ENCODE assay signal across 8 cellular contexts in the genomic region with DNA sequence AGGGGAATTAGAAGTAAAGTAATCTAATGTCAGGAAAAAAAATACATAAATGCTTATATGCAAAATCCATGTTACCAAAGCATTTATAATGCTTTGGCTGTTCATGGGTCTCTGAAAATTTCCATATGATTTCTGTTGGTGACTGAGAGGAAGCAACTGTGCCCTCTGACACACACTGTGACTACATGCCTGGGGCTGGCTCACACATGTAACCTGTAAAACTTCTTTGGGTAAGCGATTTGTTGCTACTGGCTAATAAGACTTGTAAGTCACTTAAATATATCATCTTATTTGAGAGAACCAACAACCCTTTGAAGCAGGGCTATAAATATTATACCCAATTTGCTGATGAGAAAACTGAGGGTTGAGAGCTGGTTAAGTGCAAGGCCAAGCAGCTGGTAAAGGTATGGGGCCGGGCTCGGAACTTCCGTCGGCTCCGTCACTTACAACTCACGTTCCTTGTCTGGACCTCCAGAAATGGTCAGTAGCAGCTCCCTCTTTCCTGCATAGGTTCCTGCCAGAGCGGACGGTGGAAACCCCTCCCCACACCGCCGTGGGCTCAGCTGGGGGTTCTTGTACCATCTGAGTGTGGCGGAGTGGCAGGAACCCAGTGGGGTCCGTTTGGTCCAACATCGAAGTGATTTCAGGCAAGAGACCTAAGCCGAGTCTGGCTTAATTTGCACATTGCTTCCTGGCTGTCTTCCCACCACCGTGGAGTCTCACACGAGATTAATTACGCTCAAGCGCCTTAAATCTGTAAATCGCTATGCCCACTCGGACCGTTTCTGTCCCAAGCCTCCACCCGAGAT. TPM values are rescaled to one million over a fixed set of nuclear protein-coding genes. Genes with fewer than 3 reads are reported as not detected.
A peak's percentile ranks its signal among the peaks of the same experiment; 100 is the strongest.
DNase-seq lines count a peak whose midpoint lies in the region; FAIRE-seq and TF ChIP-seq lines count a peak whose summit lies in the region.

No MANE protein-coding gene starts in this region.

- no peaks in the 10 kb centered on the region for H3K9me1 ChIP-seq in endothelial cell of umbilical vein (replicated peaks; ENCODE audit: control insufficient read depth, extremely low read depth, insufficient read depth, low read length)

- no peaks in the 10 kb centered on the region for H3K27me3 Mint-ChIP-seq in neural crest cell (ENCODE audit: low read depth)

- H3K9me3 ChIP-seq in endothelial cell of umbilical vein (replicated peaks; ENCODE audit: control insufficient read depth, insufficient read depth, low read length): no peaks in the 10 kb centered on the region

- H3K4me2 ChIP-seq in endothelial cell of umbilical vein (ENCODE audit: insufficient read depth, low read length): peak overlapping the region; percentile 76

- intact Hi-C loops in endothelial cell of umbilical vein (cut with micrococcal nuclease): loop anchor here (1.0 kb wide), 2 partner anchors 12 to 41 kb away; partner anchors contain the start of gene CENPS

- FAIRE-seq in endothelial cell of umbilical vein (lab: Jason Lieb, UNC): no peak

- peak overlapping the region; percentile 25 for H3K27ac ChIP-seq in endothelial cell of umbilical vein (ENCODE audit: insufficient read depth, low read depth, low read length)

- H3K4me3 Mint-ChIP-seq in neural crest cell: peak overlapping the region; percentile 99

- dilution Hi-C loops in endothelial cell of umbilical vein (cut with MboI; ENCODE audit: extremely low pct_ligation_motif_present, low sequenced_read_pairs): no loop called here

- H3K9ac ChIP-seq in endothelial cell of umbilical vein (replicated peaks; ENCODE audit: extremely low read depth, insufficient read depth, low read length): peak overlapping the region; percentile 64

- H3K4me3 ChIP-seq in endothelial cell of umbilical vein (replicated peaks in 1 of 3; ENCODE audit: insufficient read depth in 1 of 3, low read depth in 1 of 3, low read length in 3 of 3): peak overlapping the region; percentile 39 to 81 (median 66)

- no peaks in the 10 kb centered on the region for H4K20me1 ChIP-seq in endothelial cell of umbilical vein (replicated peaks; ENCODE audit: control insufficient read depth, extremely low read depth, insufficient read depth, low read length)

- H3K4me1 ChIP-seq in endothelial cell of umbilical vein (ENCODE audit: control insufficient read depth, extremely low read depth, insufficient read depth, low read length): peaks cover 8% of the 10 kb centered on the region

- H3K36me3 Mint-ChIP-seq in neural crest cell (ENCODE audit: low read depth): peaks cover 6% of the 10 kb centered on the region

- H3K4me1 Mint-ChIP-seq in neural crest cell: peaks cover 47% of the 10 kb centered on the region

- CTCF ChIA-PET in endothelial cell of umbilical vein (lab: Charles Lee): interaction anchor here (1.0 to 1.5 kb wide), 2 partner anchors 22 to 42 kb away, joined by 3 read pairs; partner anchors contain the start of gene CENPS

- no peaks in the 10 kb centered on the region for H3K9me3 Mint-ChIP-seq in neural crest cell

- H3K36me3 ChIP-seq in endothelial cell of umbilical vein (ENCODE audit: control insufficient read depth in 2 of 2, extremely low read depth in 1 of 2, insufficient read depth in 2 of 2, low read length in 2 of 2): peaks cover 0 to 5% of the 10 kb centered on the region in 2 experiments

- TF ChIP-seq CTCF in endothelial cell of umbilical vein (IDR thresholded peaks at IDR 0.05; ENCODE audit: extremely low read depth in 1 of 2, insufficient read depth in 1 of 2, low read depth in 1 of 2, low read length in 2 of 2) (no peak), neural crest cell (conservative IDR thresholded peaks at IDR 0.05) (no peak)

- H3K27me3 ChIP-seq in endothelial cell of umbilical vein (ENCODE audit: control insufficient read depth in 2 of 2, insufficient read depth in 2 of 2, low read length in 2 of 2): no peaks in the 10 kb centered on the region

- H2AFZ ChIP-seq in endothelial cell of umbilical vein (ENCODE audit: low read depth, low read length): peak overlapping the region; percentile 79

- TF ChIP-seq POLR2A in endothelial cell of umbilical vein (IDR thresholded peaks at IDR 0.05; ENCODE audit: low read depth, low read length): no peak

- BruUV-seq in endothelial cell of umbilical vein (replicated peaks; lab: Mats Ljungman, UMichigan): TSS peak; percentile 42

- DNase-seq in activated naive CD4-positive, alpha-beta T cell treated with Interleukin-2 at 50 U/mL for 16 hours: peak; percentile 5
- no peak for DNase-seq in activated naive CD4-positive, alpha-beta T cell (lab: John Stamatoyannopoulos, UW)
- DNase-seq in RKO (ENCODE audit: low spot score) (peak; percentile 62), endothelial cell of umbilical vein (ENCODE audit: low read depth, low spot score) (no peak), neural crest cell (ENCODE audit: low read depth, low spot score) (no peak), AG08395 (ENCODE audit: low spot score) (no peak), hippocampal formation (lab: John Stamatoyannopoulos, UW) (no peak), ureter (ENCODE audit: low spot score) (no peak)

- H3K79me2 ChIP-seq in endothelial cell of umbilical vein (ENCODE audit: control insufficient read depth, insufficient read depth, low read length): peaks cover 25% of the 10 kb centered on the region

- H3K27ac Mint-ChIP-seq in neural crest cell (ENCODE audit: unreplicated experiment): peak overlapping the region; percentile 67

- POLR2A ChIA-PET in endothelial cell of umbilical vein (lab: Charles Lee): interaction anchor here (0.7 kb wide), 1 partner anchor 28 kb away, joined by 4 read pairs; no protein-coding TSS in a partner anchor

TF ChIP-seq in endothelial cell of umbilical vein, 7 proteins besides CTCF, POLR2A, EP300 and RAD21:
- TF ChIP-seq JUN (IDR thresholded peaks at IDR 0.05; ENCODE audit: borderline replicate concordance, insufficient read depth, insufficient read length, low read depth) (no peak), EZH2 (IDR thresholded peaks at IDR 0.05; ENCODE audit: borderline replicate concordance, low read depth, low read length, severe bottlenecking) (no peak), GATA2 (IDR thresholded peaks at IDR 0.05; ENCODE audit: insufficient read depth, insufficient read length, low read depth, low read length) (no peak), MYC (IDR thresholded peaks at IDR 0.05; ENCODE audit: low read depth, low read length) (no peak), POLR2AphosphoS5 (IDR thresholded peaks at IDR 0.05; ENCODE audit: insufficient read depth, low read depth, low read length) (no peak), FOS (IDR thresholded peaks at IDR 0.05; ENCODE audit: borderline replicate concordance, insufficient read depth, low read length) (no peak), MAX (IDR thresholded peaks at IDR 0.05; ENCODE audit: insufficient read depth, insufficient read length) (no peak)

RNA-seq across cellular contexts. Expression of gene DFFA, which starts 0.7 kb away (rescaled TPM):
- total RNA-seq in endothelial cell of umbilical vein (44.5 and 45.9 TPM in 2 replicates), neural crest cell (50.5 and 54.0 TPM in 2 replicates), ureter (36.1 TPM)
- 21.0 and 30.0 TPM in 2 replicates for polyA plus RNA-seq in endothelial cell of umbilical vein
- 30.1 and 35.7 TPM in 2 replicates for polyA plus RNA-seq in endothelial cell of umbilical vein (2011; cell fraction: cytosol; rRNA removed)
- polyA plus RNA-seq in endothelial cell of umbilical vein (2011; cell fraction: nucleus; rRNA removed): 16.9 and 17.5 TPM in 2 replicates
- polyA plus RNA-seq in endothelial cell of umbilical vein (2012): 35.6 and 39.8 TPM in 2 replicates
- polyA minus RNA-seq in endothelial cell of umbilical vein: 50.9 and 54.5 TPM in 2 replicates
- 19.4 TPM for polyA minus RNA-seq in endothelial cell of umbilical vein (2011; cell fraction: cytosol; rRNA and poly(A)+ RNA removed)
- 8.4 and 10.9 TPM in 2 replicates for polyA minus RNA-seq in endothelial cell of umbilical vein (2011; cell fraction: nucleus; rRNA and poly(A)+ RNA removed)

RNA-seq across cellular contexts. Expression of gene PEX14, which starts 3.1 kb away (rescaled TPM):
- total RNA-seq in endothelial cell of umbilical vein (22.8 and 26.5 TPM in 2 replicates), neural crest cell (21.5 and 28.0 TPM in 2 replicates), ureter (47.6 TPM)
- 19.5 and 20.1 TPM in 2 replicates for polyA plus RNA-seq in endothelial cell of umbilical vein
- polyA plus RNA-seq in endothelial cell of umbilical vein (2011; cell fraction: cytosol; rRNA removed): 11.0 and 15.8 TPM in 2 replicates
- polyA plus RNA-seq in endothelial cell of umbilical vein (2011; cell fraction: nucleus; rRNA removed): 21.3 and 21.7 TPM in 2 replicates
- polyA plus RNA-seq in endothelial cell of umbilical vein (2012): 15.3 and 18.1 TPM in 2 replicates
- 9.4 and 18.6 TPM in 2 replicates for polyA minus RNA-seq in endothelial cell of umbilical vein
- 5.4 TPM for polyA minus RNA-seq in endothelial cell of umbilical vein (2011; cell fraction: cytosol; rRNA and poly(A)+ RNA removed)
- polyA minus RNA-seq in endothelial cell of umbilical vein (2011; cell fraction: nucleus; rRNA and poly(A)+ RNA removed): 10.7 and 22.7 TPM in 2 replicates

RNA-seq across cellular contexts. Expression of gene CORT, which starts 21.8 kb away (rescaled TPM):
- total RNA-seq in endothelial cell of umbilical vein: not detected in 2 replicates
- 0.11 TPM in 1 of 2 replicates, not detected in the other for polyA plus RNA-seq in endothelial cell of umbilical vein
- polyA plus RNA-seq in endothelial cell of umbilical vein (2011; cell fraction: cytosol; rRNA removed): 0.14 and 0.18 TPM in 2 replicates
- polyA plus RNA-seq in endothelial cell of umbilical vein (2011; cell fraction: nucleus; rRNA removed): 0.51 and 0.69 TPM in 2 replicates
- not detected in 2 replicates for polyA plus RNA-seq in endothelial cell of umbilical vein (2012)
- not detected in 2 replicates for polyA minus RNA-seq in endothelial cell of umbilical vein
- not detected for polyA minus RNA-seq in endothelial cell of umbilical vein (2011; cell fraction: cytosol; rRNA and poly(A)+ RNA removed)
- 0.87 TPM in 1 of 2 replicates, not detected in the other for polyA minus RNA-seq in endothelial cell of umbilical vein (2011; cell fraction: nucleus; rRNA and poly(A)+ RNA removed)
- 1.2 and 1.3 TPM in 2 replicates for total RNA-seq in neural crest cell
- total RNA-seq in ureter: 0.47 TPM

RNA-seq across cellular contexts. Expression of gene CENPS, which starts 41.4 kb away (rescaled TPM):
- total RNA-seq in endothelial cell of umbilical vein: 16.2 and 17.0 TPM in 2 replicates
- polyA plus RNA-seq in endothelial cell of umbilical vein: 8.7 and 10.2 TPM in 2 replicates
- polyA plus RNA-seq in endothelial cell of umbilical vein (2011; cell fraction: cytosol; rRNA removed): 9.0 and 11.3 TPM in 2 replicates
- polyA plus RNA-seq in endothelial cell of umbilical vein (2011; cell fraction: nucleus; rRNA removed): 4.8 and 5.6 TPM in 2 replicates
- 12.6 and 17.0 TPM in 2 replicates for polyA plus RNA-seq in endothelial cell of umbilical vein (2012)
- 1.0 and 1.2 TPM in 2 replicates for polyA minus RNA-seq in endothelial cell of umbilical vein
- polyA minus RNA-seq in endothelial cell of umbilical vein (2011; cell fraction: cytosol; rRNA and poly(A)+ RNA removed): 9.5 TPM
- 3.4 and 10.4 TPM in 2 replicates for polyA minus RNA-seq in endothelial cell of umbilical vein (2011; cell fraction: nucleus; rRNA and poly(A)+ RNA removed)
- total RNA-seq in neural crest cell: 25.9 and 26.9 TPM in 2 replicates
- total RNA-seq in ureter: 14.9 TPM

Comparison
In these comparisons a context has a peak if more than half of its experiments do, and no peak if none do; other contexts are left out.
1. DNase-seq: peak in activated naive CD4-positive, alpha-beta T cell treated with Interleukin-2 at 50 U/mL for 16 hours (single experiment) and RKO (single experiment); none in activated naive CD4-positive, alpha-beta T cell (0 of 4), endothelial cell of umbilical vein (single experiment), neural crest cell (single experiment), AG08395 (single experiment), hippocampal formation (0 of 2) and ureter (single experiment).